27 cellular contexts compared by ENCODE assay signal in genomic region chr7:139114018-139114417, GRCh38.
"Had no signal": no experiment of that assay in that cellular context is flagged by ENCODE, and none has a peak within 500 bp of the region (broad histone marks: within the 10 kb centered on the region; RNA-seq: fewer than 3 reads in every experiment).

No MANE protein-coding gene starts in this region.

- H3K27ac ChIP-seq: brain microvascular endothelial cell, coronary artery, dorsolateral prefrontal cortex had no signal

- H3K36me3 ChIP-seq: brain microvascular endothelial cell had no signal

- H3K4me3 ChIP-seq: coronary artery, dorsolateral prefrontal cortex had no signal

- H3K27me3 Mint-ChIP-seq: activated CD4-positive, alpha-beta memory T cell treated with anti-CD3 and anti-CD28 coated beads, Interleukin-2, amount 10 ng/mL, durations not matched to agents 7 days and 5 days; activated CD4-positive, alpha-beta T cell treated with anti-CD3 and anti-CD28 coated beads, Interleukin-2, amount 10 ng/mL, durations not matched to agents 7 days and 5 days; activated naive CD8-positive, alpha-beta T cell; activated T-cell treated with anti-CD3 and anti-CD28 coated beads, Interleukin-2, amount 50 U/mL, for 24 hours; dendritic cell treated with granulocyte-macrophage colony-stimulating factor and Interleukin-4, amounts not matched to agents 40 ng/mL and 50 ng/mL, for 4 days had no signal

- H3K27ac Mint-ChIP-seq: activated CD4-positive, alpha-beta memory T cell treated with anti-CD3 and anti-CD28 coated beads, Interleukin-2, amount 10 ng/mL, durations not matched to agents 7 days and 5 days; activated CD4-positive, alpha-beta T cell treated with anti-CD3 and anti-CD28 coated beads, Interleukin-2, amount 10 ng/mL, durations not matched to agents 7 days and 5 days; activated naive CD8-positive, alpha-beta T cell; activated T-cell treated with anti-CD3 and anti-CD28 coated beads, Interleukin-2, amount 50 U/mL, for 24 hours; activated T-cell treated with anti-CD3 and anti-CD28 coated beads, Interleukin-2, amount 50 U/mL, for 72 hours; dendritic cell treated with granulocyte-macrophage colony-stimulating factor and Interleukin-4, amounts not matched to agents 40 ng/mL and 50 ng/mL, for 4 days; endodermal cell; WTC11 had no signal

- H3K36me3 Mint-ChIP-seq: activated naive CD8-positive, alpha-beta T cell; WTC11 had no signal

- H3K9me3 Mint-ChIP-seq: activated CD4-positive, alpha-beta memory T cell treated with anti-CD3 and anti-CD28 coated beads, Interleukin-2, amount 10 ng/mL, durations not matched to agents 7 days and 5 days; endodermal cell; WTC11 had no signal

- H3K27me3 ChIP-seq: brain microvascular endothelial cell had no signal

- H3K4me3 Mint-ChIP-seq: activated CD4-positive, alpha-beta memory T cell treated with anti-CD3 and anti-CD28 coated beads, Interleukin-2, amount 10 ng/mL, durations not matched to agents 7 days and 5 days; activated CD4-positive, alpha-beta T cell treated with anti-CD3 and anti-CD28 coated beads, Interleukin-2, amount 10 ng/mL, durations not matched to agents 7 days and 5 days; activated naive CD8-positive, alpha-beta T cell; activated T-cell treated with anti-CD3 and anti-CD28 coated beads, Interleukin-2, amount 50 U/mL, for 24 hours; activated T-cell treated with anti-CD3 and anti-CD28 coated beads, Interleukin-2, amount 50 U/mL, for 72 hours; central memory CD8-positive, alpha-beta T cell; dendritic cell treated with granulocyte-macrophage colony-stimulating factor and Interleukin-4, amounts not matched to agents 40 ng/mL and 50 ng/mL, for 4 days; endodermal cell; WTC11 had no signal

- DNase-seq: activated CD4-positive, alpha-beta memory T cell treated with anti-CD3 and anti-CD28 coated beads, Interleukin-2, amount 10 ng/mL, durations not matched to agents 7 days and 5 days; activated CD4-positive, alpha-beta T cell treated with anti-CD3 and anti-CD28 coated beads for 1 hour; activated CD4-positive, alpha-beta T cell treated with anti-CD3 and anti-CD28 coated beads for 4 hours; activated CD4-positive, alpha-beta T cell treated with anti-CD3 and anti-CD28 coated beads, Interleukin-2, amount 10 ng/mL, durations not matched to agents 7 days and 5 days; activated CD4-positive, alpha-beta T cell treated with anti-CD3 and anti-CD28 coated beads, Interleukin-2, amount 50 U/mL, for 4 hours; activated CD8-positive, alpha-beta memory T cell treated with anti-CD3 and anti-CD28 coated beads, Interleukin-2, amount 50 U/mL, for 48 hours; activated gamma-delta T cell; activated naive CD4-positive, alpha-beta T cell; activated naive CD4-positive, alpha-beta T cell treated with anti-CD3 and anti-CD28 coated beads, Interleukin-2, amount 50 U/mL, for 16 hours; activated T-cell treated with anti-CD3 and anti-CD28 coated beads for 4 hours; activated T-cell treated with anti-CD3 and anti-CD28 coated beads, Interleukin-2, amount 50 U/mL, for 24 hours; activated T-cell treated with anti-CD3 and anti-CD28 coated beads, Interleukin-2, amount 50 U/mL, for 72 hours; amniotic stem cell; anterior cingulate cortex; brain microvascular endothelial cell; dorsolateral prefrontal cortex; effector memory CD4-positive, alpha-beta T cell; endodermal cell; foreskin fibroblast; head of caudate nucleus; T-helper 2 cell had no signal

- ATAC-seq: activated T-cell treated with anti-CD3 and anti-CD28 coated beads, Interleukin-2, amount 50 U/mL, for 72 hours; esophagus mucosa; WTC11 had no signal
